Comparison of ENCODE assay signal across 1 cellular context in the genomic region with DNA sequence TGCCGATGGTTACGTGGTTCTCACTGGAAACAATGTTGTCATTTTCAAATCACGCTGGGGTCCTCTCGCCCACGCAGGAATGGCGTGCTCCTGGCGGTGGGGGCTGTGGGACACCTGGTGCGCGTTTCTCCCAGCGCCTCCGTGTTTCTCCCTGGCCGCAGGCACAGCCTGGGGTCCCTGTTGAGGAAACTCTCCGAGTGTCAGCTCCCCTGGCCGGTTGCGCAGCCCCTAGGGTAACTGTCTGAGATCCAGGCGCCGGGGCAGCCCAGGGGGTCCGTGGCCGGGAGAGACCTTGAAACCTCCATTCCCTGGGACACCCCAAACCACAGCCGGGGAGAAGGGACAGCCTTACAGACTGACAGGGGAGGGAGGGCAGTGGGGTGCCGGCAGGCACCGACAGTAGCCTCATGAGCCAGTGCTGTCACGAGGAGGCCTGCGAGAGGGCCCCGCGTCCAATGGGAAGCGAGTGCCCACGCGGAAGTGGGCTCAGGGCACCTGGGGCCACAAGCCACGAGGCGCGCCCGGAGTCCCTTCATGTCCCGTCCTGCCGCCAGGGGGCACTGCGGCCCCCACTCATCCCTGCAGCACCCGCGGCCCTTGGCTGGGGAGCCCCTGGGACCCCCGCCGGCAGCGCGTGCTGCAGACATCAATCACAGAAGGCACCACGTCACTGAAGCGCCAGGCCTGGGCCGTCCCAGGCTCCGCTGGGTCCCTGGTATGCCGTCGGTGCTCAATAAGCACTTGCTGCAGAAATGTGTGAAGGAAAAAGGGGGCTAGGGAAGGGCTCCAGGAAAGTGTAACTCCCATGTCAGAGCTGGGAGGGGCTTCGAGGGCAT.
TF ChIP-seq lines count a peak whose summit lies in the region.

No MANE protein-coding gene starts in this region.

TF ChIP-seq in HEK293, 187 proteins besides CTCF, POLR2A, EP300 and RAD21 (continued from another document):
- TF ChIP-seq, protein P1, sequence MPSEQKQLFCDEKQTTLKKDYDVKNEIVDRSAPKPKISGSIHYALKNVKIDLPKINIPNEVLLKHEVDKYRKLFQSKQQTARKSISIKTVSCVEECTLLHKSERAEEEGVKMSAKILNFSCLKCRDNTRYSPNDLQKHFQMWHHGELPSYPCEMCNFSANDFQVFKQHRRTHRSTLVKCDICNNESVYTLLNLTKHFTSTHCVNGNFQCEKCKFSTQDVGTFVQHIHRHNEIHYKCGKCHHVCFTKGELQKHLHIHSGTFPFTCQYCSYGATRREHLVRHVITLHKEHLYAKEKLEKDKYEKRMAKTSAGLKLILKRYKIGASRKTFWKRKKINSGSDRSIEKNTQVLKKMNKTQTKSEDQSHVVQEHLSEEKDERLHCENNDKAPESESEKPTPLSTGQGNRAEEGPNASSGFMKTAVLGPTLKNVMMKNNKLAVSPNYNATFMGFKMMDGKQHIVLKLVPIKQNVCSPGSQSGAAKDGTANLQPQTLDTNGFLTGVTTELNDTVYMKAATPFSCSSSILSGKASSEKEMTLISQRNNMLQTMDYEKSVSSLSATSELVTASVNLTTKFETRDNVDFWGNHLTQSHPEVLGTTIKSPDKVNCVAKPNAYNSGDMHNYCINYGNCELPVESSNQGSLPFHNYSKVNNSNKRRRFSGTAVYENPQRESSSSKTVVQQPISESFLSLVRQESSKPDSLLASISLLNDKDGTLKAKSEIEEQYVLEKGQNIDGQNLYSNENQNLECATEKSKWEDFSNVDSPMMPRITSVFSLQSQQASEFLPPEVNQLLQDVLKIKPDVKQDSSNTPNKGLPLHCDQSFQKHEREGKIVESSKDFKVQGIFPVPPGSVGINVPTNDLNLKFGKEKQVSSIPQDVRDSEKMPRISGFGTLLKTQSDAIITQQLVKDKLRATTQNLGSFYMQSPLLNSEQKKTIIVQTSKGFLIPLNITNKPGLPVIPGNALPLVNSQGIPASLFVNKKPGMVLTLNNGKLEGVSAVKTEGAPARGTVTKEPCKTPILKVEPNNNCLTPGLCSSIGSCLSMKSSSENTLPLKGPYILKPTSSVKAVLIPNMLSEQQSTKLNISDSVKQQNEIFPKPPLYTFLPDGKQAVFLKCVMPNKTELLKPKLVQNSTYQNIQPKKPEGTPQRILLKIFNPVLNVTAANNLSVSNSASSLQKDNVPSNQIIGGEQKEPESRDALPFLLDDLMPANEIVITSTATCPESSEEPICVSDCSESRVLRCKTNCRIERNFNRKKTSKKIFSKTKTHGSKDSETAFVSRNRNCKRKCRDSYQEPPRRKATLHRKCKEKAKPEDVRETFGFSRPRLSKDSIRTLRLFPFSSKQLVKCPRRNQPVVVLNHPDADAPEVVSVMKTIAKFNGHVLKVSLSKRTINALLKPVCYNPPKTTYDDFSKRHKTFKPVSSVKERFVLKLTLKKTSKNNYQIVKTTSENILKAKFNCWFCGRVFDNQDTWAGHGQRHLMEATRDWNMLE (tag by site-specific recombination; conservative IDR thresholded peaks at IDR 0.05; ENCODE audit: low read depth) = no peak
- TF ChIP-seq ZNF629 (tag by site-specific recombination; IDR thresholded peaks at IDR 0.05) = no peak; the same call in none of the 2 replicates
- TF ChIP-seq, protein P2, sequence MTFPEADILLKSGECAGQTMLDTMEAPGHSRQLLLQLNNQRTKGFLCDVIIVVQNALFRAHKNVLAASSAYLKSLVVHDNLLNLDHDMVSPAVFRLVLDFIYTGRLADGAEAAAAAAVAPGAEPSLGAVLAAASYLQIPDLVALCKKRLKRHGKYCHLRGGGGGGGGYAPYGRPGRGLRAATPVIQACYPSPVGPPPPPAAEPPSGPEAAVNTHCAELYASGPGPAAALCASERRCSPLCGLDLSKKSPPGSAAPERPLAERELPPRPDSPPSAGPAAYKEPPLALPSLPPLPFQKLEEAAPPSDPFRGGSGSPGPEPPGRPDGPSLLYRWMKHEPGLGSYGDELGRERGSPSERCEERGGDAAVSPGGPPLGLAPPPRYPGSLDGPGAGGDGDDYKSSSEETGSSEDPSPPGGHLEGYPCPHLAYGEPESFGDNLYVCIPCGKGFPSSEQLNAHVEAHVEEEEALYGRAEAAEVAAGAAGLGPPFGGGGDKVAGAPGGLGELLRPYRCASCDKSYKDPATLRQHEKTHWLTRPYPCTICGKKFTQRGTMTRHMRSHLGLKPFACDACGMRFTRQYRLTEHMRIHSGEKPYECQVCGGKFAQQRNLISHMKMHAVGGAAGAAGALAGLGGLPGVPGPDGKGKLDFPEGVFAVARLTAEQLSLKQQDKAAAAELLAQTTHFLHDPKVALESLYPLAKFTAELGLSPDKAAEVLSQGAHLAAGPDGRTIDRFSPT (tag by site-specific recombination; IDR thresholded peaks at IDR 0.05) = no peak; the same call in none of the 2 replicates
- TF ChIP-seq BCL11A (tag by site-specific recombination; IDR thresholded peaks at IDR 0.05; ENCODE audit: low read depth) = no peak
- TF ChIP-seq ZNF302 (tag by site-specific recombination; IDR thresholded peaks at IDR 0.05; ENCODE audit: low read depth) = no peak
- TF ChIP-seq, protein P3, sequence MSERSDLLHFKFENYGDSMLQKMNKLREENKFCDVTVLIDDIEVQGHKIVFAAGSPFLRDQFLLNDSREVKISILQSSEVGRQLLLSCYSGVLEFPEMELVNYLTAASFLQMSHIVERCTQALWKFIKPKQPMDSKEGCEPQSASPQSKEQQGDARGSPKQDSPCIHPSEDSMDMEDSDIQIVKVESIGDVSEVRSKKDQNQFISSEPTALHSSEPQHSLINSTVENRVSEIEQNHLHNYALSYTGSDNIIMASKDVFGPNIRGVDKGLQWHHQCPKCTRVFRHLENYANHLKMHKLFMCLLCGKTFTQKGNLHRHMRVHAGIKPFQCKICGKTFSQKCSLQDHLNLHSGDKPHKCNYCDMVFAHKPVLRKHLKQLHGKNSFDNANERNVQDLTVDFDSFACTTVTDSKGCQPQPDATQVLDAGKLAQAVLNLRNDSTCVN (tag by site-specific recombination; optimal IDR thresholded peaks at IDR 0.05) = peak; percentile 69
- TF ChIP-seq GFI1B (tag by site-specific recombination; IDR thresholded peaks at IDR 0.05) = 0 out of 2 replicates have a peak, but pooled peaks have one; percentile 5
- TF ChIP-seq ZNF416 (tag by site-specific recombination; IDR thresholded peaks at IDR 0.05) = no peak
- no peak for TF ChIP-seq ZNF140 (tag by site-specific recombination; IDR thresholded peaks at IDR 0.05)
- 0 out of 2 replicates have a peak, but pooled peaks have one; percentile 40 for TF ChIP-seq ZNF324 (tag by site-specific recombination; IDR thresholded peaks at IDR 0.05)
- peak; percentile 87; the same call in 1 of the 2 replicates for TF ChIP-seq ZNF2 (tag by site-specific recombination; IDR thresholded peaks at IDR 0.05)
- TF ChIP-seq, protein P4, sequence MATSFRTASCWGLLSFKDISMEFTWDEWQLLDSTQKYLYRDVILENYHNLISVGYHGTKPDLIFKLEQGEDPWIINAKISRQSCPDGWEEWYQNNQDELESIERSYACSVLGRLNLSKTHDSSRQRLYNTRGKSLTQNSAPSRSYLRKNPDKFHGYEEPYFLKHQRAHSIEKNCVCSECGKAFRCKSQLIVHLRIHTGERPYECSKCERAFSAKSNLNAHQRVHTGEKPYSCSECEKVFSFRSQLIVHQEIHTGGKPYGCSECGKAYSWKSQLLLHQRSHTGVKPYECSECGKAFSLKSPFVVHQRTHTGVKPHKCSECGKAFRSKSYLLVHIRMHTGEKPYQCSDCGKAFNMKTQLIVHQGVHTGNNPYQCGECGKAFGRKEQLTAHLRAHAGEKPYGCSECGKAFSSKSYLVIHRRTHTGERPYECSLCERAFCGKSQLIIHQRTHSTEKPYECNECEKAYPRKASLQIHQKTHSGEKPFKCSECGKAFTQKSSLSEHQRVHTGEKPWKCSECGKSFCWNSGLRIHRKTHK (tag by site-specific recombination; IDR thresholded peaks at IDR 0.05) = no peak
- TF ChIP-seq ZIC2 (tag by site-specific recombination; IDR thresholded peaks at IDR 0.05) = peak; percentile 91
- peak; percentile 31; the same call in 1 of the 2 replicates for TF ChIP-seq ZNF10 (tag by site-specific recombination; IDR thresholded peaks at IDR 0.05)
- peak; percentile 55; the same call in 1 of the 2 replicates for TF ChIP-seq ZBTB21 (tag by site-specific recombination; IDR thresholded peaks at IDR 0.05)
